Comparison of ENCODE assay signal across 23 cellular contexts in genomic region chr20:55701467-55701866, GRCh38.
"Had no signal": no experiment of that assay in that cellular context is flagged by ENCODE, and none has a peak within 500 bp of the region (broad histone marks: within the 10 kb centered on the region; RNA-seq: fewer than 3 reads in every experiment).

No MANE protein-coding gene starts in this region.

- H3K9me3 ChIP-seq: right lobe of liver, thoracic aorta, tibial nerve, upper lobe of left lung, uterus had no signal

- ATAC-seq: left colon; left ventricle myocardium superior; naive thymus-derived CD4-positive, alpha-beta T cell; right lobe of liver; stimulated activated naive B cell treated with anti-CD40 and anti-IgM and Interleukin-4, amounts not matched to agents 10 μg/mL and 1 μg/mL and 100 μg/mL, for 72 hours had no signal

- DNase-seq: cortex of kidney; dorsolateral prefrontal cortex; effector CD4-positive, alpha-beta T cell; hypothalamus; immature natural killer cell; islet precursor cell; kidney glomerular epithelial cell; left colon; left ventricle myocardium superior; mesenchymal stem cell; naive thymus-derived CD4-positive, alpha-beta T cell; right lobe of liver; small intestine; stimulated activated CD4-positive, alpha-beta T cell treated with anti-CD3 and anti-CD28 coated beads, Interleukin-15, amount 100 ng/mL, for 24 hours; stimulated activated CD4-positive, alpha-beta T cell treated with anti-CD3 and anti-CD28 coated beads, Interleukin-2, amount 100 ng/mL, for 48 hours; stimulated activated naive B cell treated with anti-CD40 and anti-IgM and Interleukin-4, amounts not matched to agents 10 μg/mL and 1 μg/mL and 100 μg/mL, for 72 hours; upper lobe of left lung; uterus had no signal

- H3K4me3 ChIP-seq: dorsolateral prefrontal cortex, lung, neural progenitor cell, right lobe of liver, thoracic aorta, tibial nerve, upper lobe of left lung, uterus had no signal

- H3K36me3 ChIP-seq: neural progenitor cell, right lobe of liver, thoracic aorta, tibial nerve, upper lobe of left lung, uterus had no signal

- H3K27ac ChIP-seq: dorsolateral prefrontal cortex, neural progenitor cell, parathyroid adenoma, right lobe of liver, thoracic aorta, tibial nerve, upper lobe of left lung, uterus had no signal

- H3K4me1 ChIP-seq: neural progenitor cell, parathyroid adenoma, right lobe of liver, tibial nerve, upper lobe of left lung, uterus had no signal

- H3K27me3 ChIP-seq: neural progenitor cell, right lobe of liver, tibial nerve, upper lobe of left lung, uterus had no signal
